ENCODE assay signal across 23 cellular contexts in the genomic region with DNA sequence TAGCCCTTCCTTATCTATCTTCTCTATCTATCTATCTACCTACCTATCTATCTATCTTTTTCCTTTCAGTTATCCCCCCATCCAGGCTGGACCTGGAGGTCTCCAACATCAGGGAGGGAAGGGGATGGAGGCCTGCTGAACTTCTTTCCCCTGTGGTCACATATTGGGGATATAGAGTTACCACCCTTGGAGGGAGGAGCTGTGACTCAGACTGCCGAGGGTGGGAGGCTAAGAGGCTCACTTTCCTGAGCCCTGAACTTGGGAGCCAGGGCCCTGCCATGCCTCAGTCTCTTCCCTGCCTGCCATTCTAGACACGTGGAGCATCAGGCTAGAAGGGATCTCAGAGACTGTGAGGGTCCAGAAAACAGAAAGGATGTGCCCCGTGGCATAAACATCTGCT. TPM values are rescaled to one million over a fixed set of nuclear protein-coding genes. Genes with fewer than 3 reads are reported as not detected.
DNase-seq lines count a peak whose midpoint lies in the region; ATAC-seq and TF ChIP-seq lines count a peak whose summit lies in the region.
"Had no signal": no experiment of that assay in that cellular context is flagged by ENCODE, and none has a peak within 500 bp of the region (broad histone marks: within the 10 kb centered on the region; RNA-seq: fewer than 3 reads in every experiment).

No MANE protein-coding gene starts in this region.

- H3K9me3 ChIP-seq in Panc1 (ENCODE audit: control insufficient read depth, insufficient read depth, low read depth, low read length), result no peaks in the 10 kb centered on the region
- no peaks in the 10 kb centered on the region for H3K9me3 ChIP-seq in gastrocnemius medialis
- H3K9me3 ChIP-seq: ascending aorta, uterus had no signal

- BruUV-seq in Panc1 (replicated peaks; lab: Mats Ljungman, UMichigan), result no TSS peak

- POLR2A ChIA-PET in Panc1 (lab: Charles Lee), result no interaction called here

- H3K36me3 ChIP-seq in Panc1 (ENCODE audit: control insufficient read depth, insufficient read depth, low read length) (no peaks in the 10 kb centered on the region), gastrocnemius medialis (no peaks in the 10 kb centered on the region)
- H3K36me3 ChIP-seq: ascending aorta, uterus had no signal

- no peaks in the 10 kb centered on the region for H3K27me3 ChIP-seq in Panc1 (ENCODE audit: control insufficient read depth, insufficient read depth, low read length)
- H3K27me3 ChIP-seq in gastrocnemius medialis, result no peaks in the 10 kb centered on the region
- H3K27me3 ChIP-seq: ascending aorta, uterus had no signal

- no peaks in the 10 kb centered on the region for H3K27me3 Mint-ChIP-seq in activated T-cell treated with anti-CD3 and anti-CD28 coated beads, Interleukin-2, amount 50 U/mL, for 4 hours (ENCODE audit: low read depth)
- H3K27me3 Mint-ChIP-seq: activated naive CD4-positive, alpha-beta T cell treated with anti-CD3 and anti-CD28 coated beads, Interleukin-2, amount 50 U/mL, for 24 hours; stimulated activated naive B cell treated with anti-CD40 and anti-IgM and Interleukin-4, amounts not matched to agents 10 μg/mL and 1 μg/mL and 100 μg/mL, for 72 hours had no signal

- H3K4me3 ChIP-seq in Panc1 (ENCODE audit: low read depth in 2 of 2, low read length in 2 of 2) (no peak overlapping the region), choroid plexus epithelial cell (ENCODE audit: low read depth, low read length) (no peak overlapping the region), gastrocnemius medialis (no peak overlapping the region)
- H3K4me3 ChIP-seq: ascending aorta, lung, uterus had no signal

- H3K27ac ChIP-seq in Panc1 (ENCODE audit: low read length) (no peak overlapping the region), gastrocnemius medialis (peak overlapping the region in 1 of 4 donors; percentile 59)
- H3K27ac ChIP-seq: ascending aorta, uterus had no signal

- TF ChIP-seq CTCF in Panc1 (IDR thresholded peaks at IDR 0.05) (no peak), choroid plexus epithelial cell (conservative IDR thresholded peaks at IDR 0.05; ENCODE audit: low read depth, low read length) (no peak), gastrocnemius medialis (IDR thresholded peaks at IDR 0.05 in 4 of 5, conservative IDR thresholded peaks at IDR 0.05 in 1 of 5) (no peak)

- no peaks in the 10 kb centered on the region for H3K36me3 Mint-ChIP-seq in activated T-cell treated with anti-CD3 and anti-CD28 coated beads, Interleukin-2, amount 50 U/mL, for 4 hours (ENCODE audit: insufficient read depth)
- H3K36me3 Mint-ChIP-seq: stimulated activated naive B cell treated with anti-CD40 and anti-IgM and Interleukin-4, amounts not matched to agents 10 μg/mL and 1 μg/mL and 100 μg/mL, for 72 hours had no signal

- DNase-seq in GM03348 (ENCODE audit: low spot score) (peak; percentile 33), Panc1 (ENCODE audit: low read depth, low spot score) (no peak), choroid plexus epithelial cell (ENCODE audit: low read depth) (peak; percentile 34), gastrocnemius medialis (no peak), DMS153 (lab: John Stamatoyannopoulos, UW) (no peak)
- no peak for DNase-seq in activated T-cell treated with anti-CD3 and anti-CD28 coated beads, Interleukin-2, amount 50 U/mL, for 48 hours
- DNase-seq in activated T-cell treated with anti-CD3 and anti-CD28 coated beads, Interleukin-2, amount 50 U/mL, for 4 hours, result no peak
- DNase-seq: activated CD4-positive, alpha-beta T cell treated with anti-CD3 and anti-CD28 coated beads for 4 hours; cerebellar nuclear complex; DMS79; erythroblast; kidney; NCI-H2107; NCI-H510A treated with DMSO at 0.1 percent for 48 hours; nucleus accumbens; stimulated activated CD4-positive, alpha-beta T cell treated with anti-CD3 and anti-CD28 coated beads, Interleukin-2, amount 100 ng/mL, for 48 hours; stimulated activated naive B cell treated with anti-CD40 and anti-IgM and Interleukin-4, amounts not matched to agents 10 μg/mL and 1 μg/mL and 100 μg/mL, for 72 hours; uterus had no signal

- H3K4me3 Mint-ChIP-seq in activated T-cell treated with anti-CD3 and anti-CD28 coated beads, Interleukin-2, amount 50 U/mL, for 4 hours, result no peak overlapping the region
- H3K4me3 Mint-ChIP-seq: activated naive CD4-positive, alpha-beta T cell treated with anti-CD3 and anti-CD28 coated beads, Interleukin-2, amount 50 U/mL, for 24 hours; stimulated activated naive B cell treated with anti-CD40 and anti-IgM and Interleukin-4, amounts not matched to agents 10 μg/mL and 1 μg/mL and 100 μg/mL, for 72 hours had no signal

- H3K4me1 ChIP-seq in Panc1 (ENCODE audit: control insufficient read depth, insufficient read depth, low read length) (no peaks in the 10 kb centered on the region), gastrocnemius medialis (peaks cover 9 to 25% of the 10 kb centered on the region in 2 donors)
- H3K4me1 ChIP-seq: uterus had no signal

- H3K4me1 Mint-ChIP-seq in activated T-cell treated with anti-CD3 and anti-CD28 coated beads, Interleukin-2, amount 50 U/mL, for 4 hours (ENCODE audit: low read depth), result peaks cover 14% of the 10 kb centered on the region

- no peak for TF ChIP-seq POLR2A in gastrocnemius medialis (IDR thresholded peaks at IDR 0.05)

- intact Hi-C loops in Panc1 (cut with micrococcal nuclease; ENCODE audit: unreplicated experiment) (no loop called here), gastrocnemius medialis (cut with DNase I; ENCODE audit: low total_unique reads) (no loop called here)

- ATAC-seq in Panc1, result 0 out of 2 replicates have a peak, but pooled peaks have one; percentile 20
- peak; percentile 61 to 67 for ATAC-seq in gastrocnemius medialis
- no peak for ATAC-seq in activated T-cell treated with anti-CD3 and anti-CD28 coated beads, Interleukin-2, amount 50 U/mL, for 4 hours
- ATAC-seq: stimulated activated naive B cell treated with anti-CD40 and anti-IgM and Interleukin-4, amounts not matched to agents 10 μg/mL and 1 μg/mL and 100 μg/mL, for 72 hours had no signal

- CTCF ChIA-PET in Panc1 (lab: Charles Lee), result no interaction called here

- in situ Hi-C loops in Panc1 (cut with HindIII; ENCODE audit: low pct_unique_long_range_greater_than_20kb, low sequenced_read_pairs) (no loop called here), gastrocnemius medialis (cut with MboI; ENCODE audit: low sequenced_read_pairs in 4 of 4) (no loop called here)

- no peaks in the 10 kb centered on the region for H3K9me3 Mint-ChIP-seq in activated T-cell treated with anti-CD3 and anti-CD28 coated beads, Interleukin-2, amount 50 U/mL, for 4 hours
- H3K9me3 Mint-ChIP-seq: activated naive CD4-positive, alpha-beta T cell treated with anti-CD3 and anti-CD28 coated beads, Interleukin-2, amount 50 U/mL, for 24 hours; stimulated activated naive B cell treated with anti-CD40 and anti-IgM and Interleukin-4, amounts not matched to agents 10 μg/mL and 1 μg/mL and 100 μg/mL, for 72 hours had no signal

RNA-seq across cellular contexts. Expression of gene LRRC3C, which starts 8.4 kb away (rescaled TPM):
- total RNA-seq in Panc1 (2021; ENCODE audit: unreplicated experiment) (not detected), gastrocnemius medialis (not detected)
- not detected for polyA plus RNA-seq in Panc1 (2012; ENCODE audit: insufficient read length)
- not detected for total RNA-seq in activated T-cell treated with anti-CD3 and anti-CD28 coated beads, Interleukin-2, amount 50 U/mL, for 4 hours
- total RNA-seq: ascending aorta, glomerular endothelial cell, kidney, lung, temporal lobe had no signal
- polyA plus RNA-seq: lung had no signal

RNA-seq across cellular contexts. Expression of gene ORMDL3, which starts 8.5 kb away (rescaled TPM):
- 55.1 TPM for total RNA-seq in Panc1 (2021; ENCODE audit: unreplicated experiment)
- 104 TPM for polyA plus RNA-seq in Panc1 (2012; ENCODE audit: insufficient read length)
- total RNA-seq in gastrocnemius medialis, result 10 to 100 TPM; 17.3 to 36.2 (median 29.6) TPM
- total RNA-seq in activated T-cell treated with anti-CD3 and anti-CD28 coated beads, Interleukin-2, amount 50 U/mL, for 4 hours, result 10 to 100 TPM; 48.9 to 71.0 (median 52.1) TPM

RNA-seq across cellular contexts. Expression of gene GSDMB, which starts 17.5 kb away (rescaled TPM):
- total RNA-seq in Panc1 (2021; ENCODE audit: unreplicated experiment) (2.9 TPM), gastrocnemius medialis (1 to 10 TPM in 2 of 4 donors, under 1 TPM in 2; 0.07 to 1.1 (median 0.92) TPM)
- polyA plus RNA-seq in Panc1 (2012; ENCODE audit: insufficient read length), result 2.2 TPM
- 1 to 10 TPM; 4.1 to 5.1 (median 4.7) TPM for total RNA-seq in activated T-cell treated with anti-CD3 and anti-CD28 coated beads, Interleukin-2, amount 50 U/mL, for 4 hours

RNA-seq across cellular contexts. Expression of gene GSDMA, which starts 26.9 kb away (rescaled TPM):
- not detected for total RNA-seq in Panc1 (2021; ENCODE audit: unreplicated experiment)
- not detected for polyA plus RNA-seq in Panc1 (2012; ENCODE audit: insufficient read length)
- under 1 TPM in 2 of 4 donors, not detected in 2; 0.16 to 0.26 TPM for total RNA-seq in gastrocnemius medialis
- total RNA-seq in activated T-cell treated with anti-CD3 and anti-CD28 coated beads, Interleukin-2, amount 50 U/mL, for 4 hours, result 1 to 10 TPM in 1 of 3 donors, under 1 TPM in 2; 0.32 to 1.6 (median 0.41) TPM
- total RNA-seq: ascending aorta, glomerular endothelial cell had no signal

RNA-seq across cellular contexts. Expression of gene PSMD3, which starts 44.7 kb away (rescaled TPM):
- 175 TPM for total RNA-seq in Panc1 (2021; ENCODE audit: unreplicated experiment)
- 244 TPM for polyA plus RNA-seq in Panc1 (2012; ENCODE audit: insufficient read length)
- 100 to 1,000 TPM; 211 to 364 (median 329) TPM for total RNA-seq in gastrocnemius medialis
- total RNA-seq in activated T-cell treated with anti-CD3 and anti-CD28 coated beads, Interleukin-2, amount 50 U/mL, for 4 hours, result 100 to 1,000 TPM; 276 to 288 (median 280) TPM

Comparison
In these comparisons a context has a peak if more than half of its experiments do, and no peak if none do; other contexts are left out.
1. DNase-seq: peak in GM03348 (single experiment) and choroid plexus epithelial cell (single experiment); none in Panc1 (single experiment), gastrocnemius medialis (0 of 2), DMS153 (single experiment), activated T-cell treated with anti-CD3 and anti-CD28 coated beads, Interleukin-2, amount 50 U/mL, for 48 hours (0 of 2) and activated T-cell treated with anti-CD3 and anti-CD28 coated beads, Interleukin-2, amount 50 U/mL, for 4 hours (single experiment).
2. ATAC-seq: peak in Panc1 (single experiment) and gastrocnemius medialis (2 of 2); none in activated T-cell treated with anti-CD3 and anti-CD28 coated beads, Interleukin-2, amount 50 U/mL, for 4 hours (0 of 2).